Comparison of ENCODE assay signal across 8 cellular contexts in genomic region chr2:96325038-96325883, GRCh38. TPM values are rescaled to one million over a fixed set of nuclear protein-coding genes. Genes with fewer than 3 reads are reported as not detected.
DNase-seq lines count a peak whose midpoint lies in the region; ATAC-seq lines count a peak whose summit lies in the region.

TSS of gene ITPRIPL1 (plus strand) at chr2:96325317. CDS start at chr2:96325840, 523 bp downstream.

- intact Hi-C loops in left cardiac atrium (cut with DNase I) = no loop called here
- intact Hi-C loops in sciatic nerve (cut with DNase I) = loop anchor here (10.0 kb wide), 1 partner anchor 580 kb away; no protein-coding TSS in a partner anchor

- H3K27ac ChIP-seq in Karpas-422 (ENCODE audit: low read length) = peak within 1 kb of the TSS; percentile 65

- no peaks in the 10 kb centered on the region for H3K9me2 ChIP-seq in Karpas-422 (replicated peaks; ENCODE audit: insufficient read depth, low read length)

- peak; percentile 23 to 33 for ATAC-seq in activated T-cell treated with anti-CD3 and anti-CD28 coated beads, Interleukin-2, amount 50 U/mL, for 4 hours
- ATAC-seq in left cardiac atrium (peak; percentile 28 to 71), sciatic nerve (peak; percentile 14)

- H3K4me3 Mint-ChIP-seq in activated T-cell treated with anti-CD3 and anti-CD28 coated beads, Interleukin-2, amount 50 U/mL, for 4 hours = peak within 1 kb of the TSS; percentile 95

- H3K4me2 ChIP-seq in Karpas-422 (ENCODE audit: low read depth, low read length, poor library complexity, severe bottlenecking) = peak within 1 kb of the TSS; percentile 85

- peak within 1 kb of the TSS; percentile 90 for H3K4me3 ChIP-seq in Karpas-422 (ENCODE audit: low read length)

- H3K4me1 Mint-ChIP-seq in activated T-cell treated with anti-CD3 and anti-CD28 coated beads, Interleukin-2, amount 50 U/mL, for 4 hours (ENCODE audit: low read depth) = peaks cover 45% of the 10 kb centered on the region

- no peaks in the 10 kb centered on the region for H3K9me3 ChIP-seq in Karpas-422 (ENCODE audit: low read length)

- H3K27me3 ChIP-seq in Karpas-422 (ENCODE audit: low read length) = no peaks in the 10 kb centered on the region

- H3K9ac ChIP-seq in Karpas-422 (ENCODE audit: low read length) = peak within 1 kb of the TSS; percentile 86

- peaks cover 21% of the 10 kb centered on the region for H3K36me3 Mint-ChIP-seq in activated T-cell treated with anti-CD3 and anti-CD28 coated beads, Interleukin-2, amount 50 U/mL, for 4 hours (ENCODE audit: insufficient read depth)

- H3K36me3 ChIP-seq in Karpas-422 (ENCODE audit: insufficient read depth, low read length) = peaks cover 23% of the 10 kb centered on the region

- no peaks in the 10 kb centered on the region for H3K9me3 Mint-ChIP-seq in activated T-cell treated with anti-CD3 and anti-CD28 coated beads, Interleukin-2, amount 50 U/mL, for 4 hours

- DNase-seq in G401 (ENCODE audit: low spot score) = peak; percentile 57
- DNase-seq in Karpas-422 = peak; percentile 74
- DNase-seq in activated T-cell treated with anti-CD3 and anti-CD28 coated beads, Interleukin-2, amount 50 U/mL, for 4 hours = peak; percentile 25
- peak; percentile 35 for DNase-seq in left cardiac atrium
- no peak for DNase-seq in sciatic nerve (ENCODE audit: low spot score)
- DNase-seq in NCI-H1048 (lab: John Stamatoyannopoulos, UW) = no peak
- no peak for DNase-seq in NCI-H1436 treated with DMSO at 0.1 percent for 48 hours (lab: John Stamatoyannopoulos, UW)
- no peak for DNase-seq in HCEC 1CT

- H4K20me1 ChIP-seq in Karpas-422 (ENCODE audit: insufficient read depth, low read depth, low read length) = no peaks in the 10 kb centered on the region

- H3K4me1 ChIP-seq in Karpas-422 (ENCODE audit: low read length) = peaks cover 45% of the 10 kb centered on the region

- H2AFZ ChIP-seq in Karpas-422 (ENCODE audit: low read length) = peak within 1 kb of the TSS; percentile 70

- H3K27me3 Mint-ChIP-seq in activated T-cell treated with anti-CD3 and anti-CD28 coated beads, Interleukin-2, amount 50 U/mL, for 4 hours (ENCODE audit: low read depth) = no peaks in the 10 kb centered on the region

- in situ Hi-C loops in G401 (cut with HindIII; ENCODE audit: low sequenced_read_pairs) = no loop called here

- peaks cover 51% of the 10 kb centered on the region for H3K79me2 ChIP-seq in Karpas-422 (ENCODE audit: low read length)

RNA-seq across cellular contexts. Expression of gene ITPRIPL1, which starts in this region (rescaled TPM):
- 26.8 and 32.3 TPM in 2 replicates for total RNA-seq in G401 (2014; rRNA removed; shearing (Covaris generic))
- 12.4 and 21.2 TPM in 2 replicates for total RNA-seq in Karpas-422 (2014; rRNA removed; shearing (Covaris generic); ENCODE audit: low replicate concordance)
- total RNA-seq in activated T-cell treated with anti-CD3 and anti-CD28 coated beads, Interleukin-2, amount 50 U/mL, for 4 hours = 10 to 100 TPM; 30.2 to 39.5 (median 31.6) TPM
- total RNA-seq in left cardiac atrium (1 to 10 TPM; 1.4 to 2.1 TPM), sciatic nerve (2.8 TPM)

Comparison
In these comparisons a context has a peak if more than half of its experiments do, and no peak if none do; other contexts are left out.
1. DNase-seq: peak in G401 (single experiment), Karpas-422 (single experiment), activated T-cell treated with anti-CD3 and anti-CD28 coated beads, Interleukin-2, amount 50 U/mL, for 4 hours (single experiment) and left cardiac atrium (single experiment); none in sciatic nerve (single experiment), NCI-H1048 (single experiment), NCI-H1436 treated with DMSO at 0.1 percent for 48 hours (single experiment) and HCEC 1CT (single experiment).
2. Peak in every context shown above with its lines, with median percentiles within 50 percentile points of each other: ATAC-seq.